9 cellular contexts compared by ENCODE assay signal in genomic region chr2:43100883-43101662, GRCh38.
DNase-seq lines count a peak whose midpoint lies in the region; ATAC-seq and TF ChIP-seq lines count a peak whose summit lies in the region.
"Had no signal": no experiment of that assay in that cellular context is flagged by ENCODE, and none has a peak within 500 bp of the region (broad histone marks: within the 10 kb centered on the region; RNA-seq: fewer than 3 reads in every experiment).

No MANE protein-coding gene starts in this region.

- ATAC-seq in left lung (peak; percentile 64), HG03045 (IDR thresholded peaks at IDR 0.05; ENCODE audit: unreplicated experiment) (no peak), GM19023 (IDR thresholded peaks at IDR 0.05; ENCODE audit: unreplicated experiment) (no peak), GM19351 (IDR thresholded peaks at IDR 0.05; ENCODE audit: unreplicated experiment) (no peak)

- H3K9me3 ChIP-seq in left lung (no peaks in the 10 kb centered on the region), spleen (peaks cover 0 to 6% (median 2%) of the 10 kb centered on the region in 8 donors)

- H3K27me3 ChIP-seq in left lung (no peaks in the 10 kb centered on the region), spleen (replicated peaks in 1 of 7) (no peaks in the 10 kb centered on the region)

- TF ChIP-seq CTCF in left lung (IDR thresholded peaks at IDR 0.05) (no peak), spleen (IDR thresholded peaks at IDR 0.05 in 8 of 11, conservative IDR thresholded peaks at IDR 0.05 in 3 of 11) (no peak)

- no peak for TF ChIP-seq POLR2A in spleen (IDR thresholded peaks at IDR 0.05)

- H3K4me3 ChIP-seq in left lung (peak overlapping the region; percentile 26 to 31), spleen (peak overlapping the region in 3 of 8 donors; percentile 15 to 34 (median 30))

- H3K4me1 ChIP-seq in left lung (peaks cover 15 to 57% of the 10 kb centered on the region in 2 donors), spleen (peaks cover 15 to 67% (median 43%) of the 10 kb centered on the region in 6 donors)

- no peaks in the 10 kb centered on the region for H3K36me3 ChIP-seq in left lung
- no peaks in the 10 kb centered on the region for H3K36me3 ChIP-seq in spleen

- peak; percentile 53 for DNase-seq in M059J (ENCODE audit: low read depth)
- peak in 1 of 2 donors; percentile 82 for DNase-seq in left lung
- DNase-seq in spleen, result peak; percentile 79
- no peak for DNase-seq in activated CD4-positive, alpha-beta T cell treated with anti-CD3 and anti-CD28 coated beads, Interleukin-2, amount 50 U/mL, for 1 hour
- DNase-seq: NCI-H2029 had no signal

- 53 to 68% (median 62%) methylated on average over 48 to 56 of the region's 56 CpGs for WGBS in spleen, 5 donors

- intact Hi-C loops in left lung (cut with DNase I) (no loop called here), spleen (cut with DNase I; ENCODE audit: low total_unique reads) (loop anchor here (10.0 kb wide), 1 partner anchor 116 kb away; no protein-coding TSS in a partner anchor)

- peak overlapping the region; percentile 100 for H3K27ac ChIP-seq in cingulate gyrus (ENCODE audit: low read depth, low read length)
- peak overlapping the region; percentile 53 to 81 for H3K27ac ChIP-seq in left lung
- peak overlapping the region in 7 of 8 donors; percentile 23 to 78 (median 59) for H3K27ac ChIP-seq in spleen
